ENCODE assay signal across 1 cellular context in genomic region chr1:17121881-17122280, GRCh38.
TF ChIP-seq lines count a peak whose summit lies in the region.

No MANE protein-coding gene starts in this region.

TF ChIP-seq in H1, 55 proteins besides CTCF, POLR2A, EP300 and RAD21:
- TF ChIP-seq SAP30 (IDR thresholded peaks at IDR 0.05; ENCODE audit: insufficient read depth, insufficient replicate concordance, low read length) (no peak), ATF3 (IDR thresholded peaks at IDR 0.05; ENCODE audit: insufficient read depth, low read depth, low read length) (no peak), TAF1 (IDR thresholded peaks at IDR 0.05; ENCODE audit: low read depth, low read length) (no peak), NRF1 (IDR thresholded peaks at IDR 0.05; ENCODE audit: low read depth, low read length) (no peak), FOSL1 (IDR thresholded peaks at IDR 0.05; ENCODE audit: insufficient read depth, low read depth, low read length) (no peak), ATF2 (IDR thresholded peaks at IDR 0.05; ENCODE audit: low read length) (no peak), KDM5A (IDR thresholded peaks at IDR 0.05; ENCODE audit: low read length) (no peak), SUZ12 (IDR thresholded peaks at IDR 0.05; ENCODE audit: low read length) (no peak), CBX8 (IDR thresholded peaks at IDR 0.05; ENCODE audit: borderline replicate concordance, low read depth, low read length) (no peak), HDAC2 (IDR thresholded peaks at IDR 0.05; ENCODE audit: borderline replicate concordance in 1 of 2, low read depth in 2 of 2, low read length in 2 of 2) (no peak), ZNF274 (IDR thresholded peaks at IDR 0.05; ENCODE audit: borderline replicate concordance, extremely low read depth, low read length) (no peak), POLR2AphosphoS5 (IDR thresholded peaks at IDR 0.05; ENCODE audit: low read depth, low read length) (no peak), HDAC6 (IDR thresholded peaks at IDR 0.05; ENCODE audit: low read depth, low read length) (no peak), TEAD4 (IDR thresholded peaks at IDR 0.05; ENCODE audit: low read depth, low read length) (no peak)
